Comparison of ENCODE assay signal across 25 cellular contexts in the genomic region with DNA sequence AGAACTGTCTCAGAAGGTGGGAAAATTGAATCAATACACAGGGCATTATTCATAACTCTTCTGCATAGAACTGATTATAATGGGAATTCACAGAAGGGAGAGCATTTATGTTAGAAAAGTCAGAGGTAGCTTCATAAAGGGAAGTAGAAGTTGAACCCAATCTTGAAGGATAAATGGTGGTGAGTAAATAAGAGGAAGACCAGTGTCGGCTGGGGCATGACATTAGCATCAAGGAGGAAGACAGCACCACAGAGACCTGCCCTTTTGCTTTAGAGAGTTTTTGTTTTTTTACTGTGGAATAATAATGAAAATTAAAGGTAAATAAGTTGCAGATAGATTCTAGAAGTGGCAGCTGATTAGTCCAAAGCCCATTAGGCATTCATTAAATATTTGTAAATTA. TPM values are rescaled to one million over a fixed set of nuclear protein-coding genes. Genes with fewer than 3 reads are reported as not detected.
DNase-seq lines count a peak whose midpoint lies in the region; ATAC-seq lines count a peak whose summit lies in the region.
"Had no signal": no experiment of that assay in that cellular context is flagged by ENCODE, and none has a peak within 500 bp of the region (broad histone marks: within the 10 kb centered on the region; RNA-seq: fewer than 3 reads in every experiment).

No MANE protein-coding gene starts in this region.

- H3K36me3 Mint-ChIP-seq in CD4-positive, CD25-positive, alpha-beta regulatory T cell = peaks cover 66% of the 10 kb centered on the region
- H3K36me3 Mint-ChIP-seq in IgD-negative memory B cell = peaks cover 8% of the 10 kb centered on the region

- no peak for DNase-seq in CD4-positive, CD25-positive, alpha-beta regulatory T cell
- DNase-seq in SKM-1 treated with dmso at 0.1 percent for 144 hours (lab: John Stamatoyannopoulos, UW; ENCODE audit: unreplicated experiment) = peak; percentile 37
- DNase-seq: activated CD4-positive, alpha-beta T cell treated with anti-CD3 and anti-CD28 coated beads, Interleukin-2, amount 10 ng/mL, durations not matched to agents 24 days and 14 days; activated effector memory CD4-positive, alpha-beta T cell treated with anti-CD3 and anti-CD28 coated beads, Interleukin-2, amount 50 U/mL, for 16 hours; effector memory CD8-positive, alpha-beta T cell; erythroblast; GM23248; HFFc6; KG1; mammary epithelial cell; NCI-H187; NCI-H446 treated with DMSO at 0.1 percent for 48 hours; pancreas; stimulated activated naive CD8-positive, alpha-beta T cell treated with anti-CD3 and anti-CD28 coated beads, Interleukin-15, Interleukin-2, amounts not matched to agents 100 U/mL and 50 U/mL, for 24 hours; WERI-Rb-1 had no signal

- H3K27me3 Mint-ChIP-seq in CD4-positive, CD25-positive, alpha-beta regulatory T cell = no peaks in the 10 kb centered on the region
- H3K27me3 Mint-ChIP-seq in IgD-negative memory B cell = no peaks in the 10 kb centered on the region
- H3K27me3 Mint-ChIP-seq: activated CD4-positive, alpha-beta T cell treated with anti-CD3 and anti-CD28 coated beads, Interleukin-2, amount 10 ng/mL, durations not matched to agents 24 days and 14 days; central memory CD8-positive, alpha-beta T cell; effector memory CD8-positive, alpha-beta T cell had no signal

- no peak overlapping the region for H3K9ac ChIP-seq in iPS-18a (ENCODE audit: low read length)
- H3K9ac ChIP-seq: GM23248 had no signal

- H3K4me1 ChIP-seq in CD4-positive, CD25-positive, alpha-beta regulatory T cell (ENCODE audit: control insufficient read depth, insufficient read depth, low read length, poor library complexity, severe bottlenecking) = no peaks in the 10 kb centered on the region
- H3K4me1 ChIP-seq in iPS-18a (ENCODE audit: control insufficient read depth, low read depth, low read length) = peaks cover 17% of the 10 kb centered on the region

- no peak overlapping the region for H3K27ac ChIP-seq in CD4-positive, CD25-positive, alpha-beta regulatory T cell (ENCODE audit: insufficient read depth, low read length, poor library complexity, severe bottlenecking)
- no peak overlapping the region for H3K27ac ChIP-seq in iPS-18a (ENCODE audit: low read length)
- H3K27ac ChIP-seq: GM23248, pancreas, RWPE1, SK-N-MC, skin epidermis, WERI-Rb-1 had no signal

- no peak for ATAC-seq in CD4-positive, CD25-positive, alpha-beta regulatory T cell (ENCODE audit: low read depth in 2 of 2)
- ATAC-seq in HG02763 (IDR thresholded peaks at IDR 0.05; ENCODE audit: unreplicated experiment) (no peak), GM21576 (IDR thresholded peaks at IDR 0.05; ENCODE audit: unreplicated experiment) (no peak), GM18907 (IDR thresholded peaks at IDR 0.05; ENCODE audit: unreplicated experiment) (no peak), HG03571 (IDR thresholded peaks at IDR 0.05; ENCODE audit: unreplicated experiment) (no peak)
- ATAC-seq: effector memory CD8-positive, alpha-beta T cell; pancreas; stimulated activated naive CD8-positive, alpha-beta T cell treated with anti-CD3 and anti-CD28 coated beads, Interleukin-15, Interleukin-2, amounts not matched to agents 100 U/mL and 50 U/mL, for 24 hours had no signal

- H3K4me3 Mint-ChIP-seq in CD4-positive, CD25-positive, alpha-beta regulatory T cell = no peak overlapping the region
- peak overlapping the region in 1 of 4 donors; percentile 6 for H3K4me3 Mint-ChIP-seq in IgD-negative memory B cell
- H3K4me3 Mint-ChIP-seq: activated CD4-positive, alpha-beta T cell treated with anti-CD3 and anti-CD28 coated beads, Interleukin-2, amount 10 ng/mL, durations not matched to agents 24 days and 14 days; central memory CD8-positive, alpha-beta T cell; effector memory CD8-positive, alpha-beta T cell; HFFc6 had no signal

- peaks cover 61% of the 10 kb centered on the region for H3K36me3 ChIP-seq in CD4-positive, CD25-positive, alpha-beta regulatory T cell (ENCODE audit: control insufficient read depth, insufficient read depth, low read length)
- peaks cover 73% of the 10 kb centered on the region for H3K36me3 ChIP-seq in iPS-18a (ENCODE audit: control insufficient read depth, low read depth, low read length)

- H3K9me3 Mint-ChIP-seq in CD4-positive, CD25-positive, alpha-beta regulatory T cell = no peaks in the 10 kb centered on the region
- H3K9me3 Mint-ChIP-seq in IgD-negative memory B cell = no peaks in the 10 kb centered on the region
- H3K9me3 Mint-ChIP-seq: activated CD4-positive, alpha-beta T cell treated with anti-CD3 and anti-CD28 coated beads, Interleukin-2, amount 10 ng/mL, durations not matched to agents 24 days and 14 days; central memory CD8-positive, alpha-beta T cell; effector memory CD8-positive, alpha-beta T cell; HFFc6 had no signal

- peak overlapping the region; percentile 9 to 52 (median 39) for H3K27ac Mint-ChIP-seq in CD4-positive, CD25-positive, alpha-beta regulatory T cell
- peak overlapping the region in 2 of 3 donors; percentile 13 to 50 for H3K27ac Mint-ChIP-seq in IgD-negative memory B cell
- H3K27ac Mint-ChIP-seq: activated CD4-positive, alpha-beta T cell treated with anti-CD3 and anti-CD28 coated beads, Interleukin-2, amount 10 ng/mL, durations not matched to agents 24 days and 14 days; HFFc6 had no signal

- peaks cover 11 to 39% (median 18%) of the 10 kb centered on the region in 4 donors for H3K4me1 Mint-ChIP-seq in CD4-positive, CD25-positive, alpha-beta regulatory T cell
- peaks cover 21 to 30% (median 28%) of the 10 kb centered on the region in 3 donors for H3K4me1 Mint-ChIP-seq in IgD-negative memory B cell

- H3K9me3 ChIP-seq in CD4-positive, CD25-positive, alpha-beta regulatory T cell (ENCODE audit: control insufficient read depth in 2 of 2, low read length in 2 of 2) = no peaks in the 10 kb centered on the region
- H3K9me3 ChIP-seq in iPS-18a (ENCODE audit: control insufficient read depth, low read depth, low read length) = no peaks in the 10 kb centered on the region
- H3K9me3 ChIP-seq: pancreas had no signal

- no peaks in the 10 kb centered on the region for H3K27me3 ChIP-seq in CD4-positive, CD25-positive, alpha-beta regulatory T cell (ENCODE audit: control insufficient read depth, insufficient read depth, low read length)
- no peaks in the 10 kb centered on the region for H3K27me3 ChIP-seq in iPS-18a (ENCODE audit: control insufficient read depth, insufficient read depth, low read length)
- H3K27me3 ChIP-seq: pancreas had no signal

- H3K4me3 ChIP-seq in CD4-positive, CD25-positive, alpha-beta regulatory T cell (ENCODE audit: low read depth, low read length) = no peak overlapping the region
- peak overlapping the region; percentile 19 for H3K4me3 ChIP-seq in iPS-18a (ENCODE audit: low read length)
- H3K4me3 ChIP-seq: GM23248, pancreas, SK-N-MC, skin epidermis had no signal

RNA-seq across cellular contexts. Expression of a gene that starts 21.9 kb away (rescaled TPM):
- total RNA-seq in CD4-positive, CD25-positive, alpha-beta regulatory T cell = 56.8 TPM
- 10 to 100 TPM; 16.1 to 27.8 (median 20.6) TPM for polyA plus RNA-seq in CD4-positive, CD25-positive, alpha-beta regulatory T cell
- polyA plus RNA-seq in IgD-negative memory B cell = 22.6 TPM

RNA-seq across cellular contexts. Expression of a gene that starts 24.9 kb away (rescaled TPM):
- total RNA-seq in CD4-positive, CD25-positive, alpha-beta regulatory T cell = 50.0 TPM
- polyA plus RNA-seq in CD4-positive, CD25-positive, alpha-beta regulatory T cell = 10 to 100 TPM; 14.5 to 30.7 (median 16.4) TPM
- polyA plus RNA-seq in IgD-negative memory B cell = 35.5 TPM

RNA-seq across cellular contexts. Expression of a gene that starts 57.8 kb away (rescaled TPM):
- 12.9 TPM for total RNA-seq in CD4-positive, CD25-positive, alpha-beta regulatory T cell
- polyA plus RNA-seq in CD4-positive, CD25-positive, alpha-beta regulatory T cell = 1 to 10 TPM; 7.8 to 9.6 (median 8.6) TPM
- polyA plus RNA-seq in IgD-negative memory B cell = 14.6 TPM
